ENCODE assay signal across 9 cellular contexts in the genomic region with DNA sequence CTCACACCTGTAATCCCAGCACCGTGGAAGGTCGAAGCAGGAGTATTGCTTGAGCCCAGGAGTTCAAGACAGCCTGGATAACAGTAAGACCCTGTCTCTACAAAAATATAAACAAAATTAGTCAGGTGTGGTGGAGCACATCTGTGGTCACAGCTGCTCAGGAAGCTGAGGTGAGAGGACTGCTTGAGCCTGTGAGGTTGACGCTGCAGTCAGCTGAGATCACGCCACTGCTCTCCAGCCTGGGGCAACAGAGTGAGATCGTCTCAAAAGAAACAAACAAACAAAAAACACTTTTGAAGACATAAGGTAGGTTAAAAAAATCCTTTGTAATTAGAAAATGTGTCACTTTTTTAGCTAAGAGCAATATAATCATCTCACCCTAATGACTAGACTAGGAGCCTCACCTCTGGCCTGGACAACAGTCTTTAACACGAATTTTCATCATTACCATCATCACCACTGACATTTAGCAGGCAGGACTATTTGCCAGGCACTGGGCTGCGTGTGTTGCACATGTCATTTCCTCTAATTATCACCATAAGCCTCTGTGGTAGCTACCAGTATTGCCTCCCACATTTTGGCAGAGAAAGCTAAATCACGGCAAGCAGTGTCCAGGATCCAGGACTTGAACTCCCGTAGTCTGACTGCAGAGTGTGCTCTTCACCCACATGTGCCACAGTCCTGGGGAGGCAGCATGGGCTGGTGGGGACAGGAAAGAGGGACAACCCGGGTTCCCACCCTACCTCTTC. TPM values are rescaled to one million over a fixed set of nuclear protein-coding genes. Genes with fewer than 3 reads are reported as not detected.
DNase-seq lines count a peak whose midpoint lies in the region; ATAC-seq lines count a peak whose summit lies in the region.
"Had no signal": no experiment of that assay in that cellular context is flagged by ENCODE, and none has a peak within 500 bp of the region (broad histone marks: within the 10 kb centered on the region; RNA-seq: fewer than 3 reads in every experiment).

No MANE protein-coding gene starts in this region.

- H3K4me2 ChIP-seq in BLaER1 treated with 17β-estradiol and CSF1 and Interleukin-3, amounts not matched to agents 10 nM and 100 nM = peak overlapping the region in 9 of 11 experiments; percentile 34 to 83 (median 73); a peak in 18 of 22 replicates

- peaks cover 22 to 37% (median 31%) of the 10 kb centered on the region in 10 experiments for H3K4me1 ChIP-seq in BLaER1 treated with 17β-estradiol and CSF1 and Interleukin-3, amounts not matched to agents 10 nM and 100 nM

- intact Hi-C loops in activated T-helper 1 cell treated with anti-CD3 and anti-CD28 coated beads, Interleukin-12 subunit alpha, Interleukin-12 subunit beta, Interleukin-2, Interleukin-4 antibody, amounts not matched to agents 30 ng/mL and 10 ng/mL and 1 ng/mL, durations not matched to agents 14 hours and 24 hours and 36 hours (cut with micrococcal nuclease) = no loop called here

- peak overlapping the region in 10 of 11 experiments; percentile 10 to 76 (median 65); a peak in 18 of 22 replicates for H3K27ac ChIP-seq in BLaER1 treated with 17β-estradiol and CSF1 and Interleukin-3, amounts not matched to agents 10 nM and 100 nM

- 0 out of 22 replicates have a peak, but pooled peaks cover 0 to 4% (median 0%) of the 10 kb centered on the region in 11 experiments for H4K20me1 ChIP-seq in BLaER1 treated with 17β-estradiol and CSF1 and Interleukin-3, amounts not matched to agents 10 nM and 100 nM

- H3K36me3 ChIP-seq in BLaER1 treated with 17β-estradiol and CSF1 and Interleukin-3, amounts not matched to agents 10 nM and 100 nM = peaks cover 31 to 80% (median 61%) of the 10 kb centered on the region in 11 experiments

- H3K9me3 ChIP-seq in BLaER1 treated with 17β-estradiol and CSF1 and Interleukin-3, amounts not matched to agents 10 nM and 100 nM (replicated peaks in 1 of 11) = peaks cover 0 to 9% (median 6%) of the 10 kb centered on the region in 11 experiments; a peak in 14 of 22 replicates

- H3K9ac ChIP-seq in BLaER1 treated with 17β-estradiol and CSF1 and Interleukin-3, amounts not matched to agents 10 nM and 100 nM = peak overlapping the region in 9 of 11 experiments; percentile 24 to 53 (median 39); a peak in 16 of 22 replicates

- peaks cover 4% of the 10 kb centered on the region for H3K36me3 Mint-ChIP-seq in activated naive CD8-positive, alpha-beta T cell
- peaks cover 22% of the 10 kb centered on the region for H3K36me3 Mint-ChIP-seq in activated T-helper 1 cell treated with anti-CD3 and anti-CD28 coated beads, Interleukin-12 subunit alpha, Interleukin-12 subunit beta, Interleukin-2, Interleukin-4 antibody, amounts not matched to agents 30 ng/mL and 10 ng/mL and 1 ng/mL, durations not matched to agents 14 hours and 24 hours and 36 hours (ENCODE audit: low read depth)

- no peaks in the 10 kb centered on the region for H3K9me3 Mint-ChIP-seq in activated naive CD8-positive, alpha-beta T cell (ENCODE audit: low read depth)
- H3K9me3 Mint-ChIP-seq in activated T-helper 1 cell treated with anti-CD3 and anti-CD28 coated beads, Interleukin-12 subunit alpha, Interleukin-12 subunit beta, Interleukin-2, Interleukin-4 antibody, amounts not matched to agents 30 ng/mL and 10 ng/mL and 1 ng/mL, durations not matched to agents 14 hours and 24 hours and 36 hours = no peaks in the 10 kb centered on the region

- DNase-seq in SHP77 treated with DMSO at 0.1 percent for 48 hours (lab: John Stamatoyannopoulos, UW) (no peak), retina (no peak)
- no peak for DNase-seq in activated T-helper 1 cell treated with anti-CD3 and anti-CD28 coated beads, Interleukin-12 subunit alpha, Interleukin-12 subunit beta, Interleukin-2, Interleukin-4 antibody, amounts not matched to agents 30 ng/mL and 10 ng/mL and 1 ng/mL, durations not matched to agents 14 hours and 24 hours and 36 hours (ENCODE audit: low spot score)
- no peak for DNase-seq in activated CD4-positive, alpha-beta T cell treated with anti-CD3 and anti-CD28 coated beads, Interleukin-2, amount 50 U/mL, for 48 hours

- no peaks in the 10 kb centered on the region for H3K27me3 ChIP-seq in BLaER1 treated with 17β-estradiol and CSF1 and Interleukin-3, amounts not matched to agents 10 nM and 100 nM

- H3K27ac Mint-ChIP-seq in activated naive CD8-positive, alpha-beta T cell = peak overlapping the region; percentile 17
- H3K27ac Mint-ChIP-seq in activated T-helper 1 cell treated with anti-CD3 and anti-CD28 coated beads, Interleukin-12 subunit alpha, Interleukin-12 subunit beta, Interleukin-2, Interleukin-4 antibody, amounts not matched to agents 30 ng/mL and 10 ng/mL and 1 ng/mL, durations not matched to agents 14 hours and 24 hours and 36 hours = no peak overlapping the region

- peak overlapping the region in 1 of 10 experiments; percentile 16; a peak in 1 of 20 replicates for H3K4me3 ChIP-seq in BLaER1 treated with 17β-estradiol and CSF1 and Interleukin-3, amounts not matched to agents 10 nM and 100 nM
- H3K4me3 ChIP-seq: lung had no signal

- peaks cover 5% of the 10 kb centered on the region for H3K4me1 Mint-ChIP-seq in activated naive CD8-positive, alpha-beta T cell (ENCODE audit: low read depth)
- no peaks in the 10 kb centered on the region for H3K4me1 Mint-ChIP-seq in activated T-helper 1 cell treated with anti-CD3 and anti-CD28 coated beads, Interleukin-12 subunit alpha, Interleukin-12 subunit beta, Interleukin-2, Interleukin-4 antibody, amounts not matched to agents 30 ng/mL and 10 ng/mL and 1 ng/mL, durations not matched to agents 14 hours and 24 hours and 36 hours (ENCODE audit: low read depth)

- peak; percentile 98 for ATAC-seq in GM19023 (IDR thresholded peaks at IDR 0.05; ENCODE audit: unreplicated experiment)
- peak; percentile 94 for ATAC-seq in HG02973 (IDR thresholded peaks at IDR 0.05; ENCODE audit: unreplicated experiment)

- H3K4me3 Mint-ChIP-seq in activated naive CD8-positive, alpha-beta T cell = no peak overlapping the region
- no peak overlapping the region for H3K4me3 Mint-ChIP-seq in activated T-helper 1 cell treated with anti-CD3 and anti-CD28 coated beads, Interleukin-12 subunit alpha, Interleukin-12 subunit beta, Interleukin-2, Interleukin-4 antibody, amounts not matched to agents 30 ng/mL and 10 ng/mL and 1 ng/mL, durations not matched to agents 14 hours and 24 hours and 36 hours

- no peaks in the 10 kb centered on the region for H3K27me3 Mint-ChIP-seq in activated naive CD8-positive, alpha-beta T cell
- no peaks in the 10 kb centered on the region for H3K27me3 Mint-ChIP-seq in activated T-helper 1 cell treated with anti-CD3 and anti-CD28 coated beads, Interleukin-12 subunit alpha, Interleukin-12 subunit beta, Interleukin-2, Interleukin-4 antibody, amounts not matched to agents 30 ng/mL and 10 ng/mL and 1 ng/mL, durations not matched to agents 14 hours and 24 hours and 36 hours (ENCODE audit: insufficient read depth)

RNA-seq across cellular contexts. Expression of a gene that starts 4.6 kb away (rescaled TPM):
- total RNA-seq in activated T-helper 1 cell treated with anti-CD3 and anti-CD28 coated beads, Interleukin-12 subunit alpha, Interleukin-12 subunit beta, Interleukin-2, Interleukin-4 antibody, amounts not matched to agents 30 ng/mL and 10 ng/mL and 1 ng/mL, durations not matched to agents 14 hours and 24 hours and 36 hours = 0.44 TPM in 2 replicates

RNA-seq across cellular contexts. Expression of a gene that starts 46.5 kb away (rescaled TPM):
- total RNA-seq in activated T-helper 1 cell treated with anti-CD3 and anti-CD28 coated beads, Interleukin-12 subunit alpha, Interleukin-12 subunit beta, Interleukin-2, Interleukin-4 antibody, amounts not matched to agents 30 ng/mL and 10 ng/mL and 1 ng/mL, durations not matched to agents 14 hours and 24 hours and 36 hours = 13.1 and 13.3 TPM in 2 replicates
